Comparison of ENCODE assay signal across 16 cellular contexts in genomic region chr16:88378836-88379693, GRCh38.
"Had no signal": no experiment of that assay in that cellular context is flagged by ENCODE, and none has a peak within 500 bp of the region (broad histone marks: within the 10 kb centered on the region; RNA-seq: fewer than 3 reads in every experiment).

No MANE protein-coding gene starts in this region.

- ATAC-seq: left colon; stimulated activated naive CD8-positive, alpha-beta T cell treated with anti-CD3 and anti-CD28 coated beads, Interleukin-15, Interleukin-2, amounts not matched to agents 100 U/mL and 50 U/mL, for 24 hours had no signal

- DNase-seq: activated T-cell treated with anti-CD3 and anti-CD28 coated beads, Interleukin-2, amount 50 U/mL, for 1 hour; amygdala; brain microvascular endothelial cell; cerebellar nuclear complex; dermis blood vessel endothelial cell; erythroblast; left colon; stimulated activated CD4-positive, alpha-beta T cell treated with anti-CD3 and anti-CD28 coated beads, Interleukin-4, amount 100 ng/mL, for 1 hour; stimulated activated CD8-positive, alpha-beta memory T cell treated with anti-CD3 and anti-CD28 coated beads, Interleukin-4, amount 100 ng/mL, for 48 hours; stimulated activated naive CD8-positive, alpha-beta T cell treated with anti-CD3 and anti-CD28 coated beads, Interleukin-15, Interleukin-2, amounts not matched to agents 100 U/mL and 50 U/mL, for 24 hours; SW 1271 had no signal

- H3K4me3 Mint-ChIP-seq: activated naive CD8-positive, alpha-beta T cell; T-helper 2 cell treated with Interferon-gamma antibody and Interleukin-4, amounts not matched to agents 5 μg/mL and 100 μg/mL, for 36 hours had no signal

- H3K36me3 Mint-ChIP-seq: activated naive CD8-positive, alpha-beta T cell had no signal

- H3K27ac Mint-ChIP-seq: activated naive CD8-positive, alpha-beta T cell; T-helper 2 cell treated with Interferon-gamma antibody and Interleukin-4, amounts not matched to agents 5 μg/mL and 100 μg/mL, for 36 hours had no signal

- H3K4me3 ChIP-seq: suprapubic skin, upper lobe of left lung had no signal

- H3K9me3 Mint-ChIP-seq: T-helper 2 cell treated with Interferon-gamma antibody and Interleukin-4, amounts not matched to agents 5 μg/mL and 100 μg/mL, for 36 hours had no signal

- H3K9me3 ChIP-seq: neutrophil, suprapubic skin, upper lobe of left lung had no signal

- H3K36me3 ChIP-seq: brain microvascular endothelial cell, neutrophil, suprapubic skin, upper lobe of left lung had no signal

- H3K27ac ChIP-seq: brain microvascular endothelial cell, neutrophil, suprapubic skin, upper lobe of left lung had no signal

- H3K27me3 ChIP-seq: brain microvascular endothelial cell had no signal
